In genomic region chr9:21160178-21160577, GRCh38 we compare ENCODE assay signal across 8 cellular contexts. TPM values are rescaled to one million over a fixed set of nuclear protein-coding genes. Genes with fewer than 3 reads are reported as not detected.
DNase-seq lines count a peak whose midpoint lies in the region; ATAC-seq and TF ChIP-seq lines count a peak whose summit lies in the region.

No MANE protein-coding gene starts in this region.

- H3K4me3 Mint-ChIP-seq in Calu3 (ENCODE audit: low read depth, unreplicated experiment), result no peak overlapping the region

- H3K4ac ChIP-seq in mesenchymal stem cell (ENCODE audit: low read depth in 1 of 2, low read length in 2 of 2), result no peak overlapping the region

- H2BK5ac ChIP-seq in mesenchymal stem cell (ENCODE audit: low read depth, low read length, poor library complexity, severe bottlenecking), result no peak overlapping the region

- H3K14ac ChIP-seq in mesenchymal stem cell (ENCODE audit: low read length in 2 of 2), result no peak overlapping the region

- H3K4me1 ChIP-seq in mesenchymal stem cell (ENCODE audit: control insufficient read depth, insufficient read depth, low read depth, low read length) (no peaks in the 10 kb centered on the region), testis (no peaks in the 10 kb centered on the region)

- intact Hi-C loops in Calu3 (cut with micrococcal nuclease; ENCODE audit: unreplicated experiment), result no loop called here
- intact Hi-C loops in testis (cut with DNase I; ENCODE audit: low total_unique reads), result no loop called here

- no peaks in the 10 kb centered on the region for H3K36me3 ChIP-seq in mesenchymal stem cell (ENCODE audit: control insufficient read depth in 1 of 2, insufficient read depth in 2 of 2, low read depth in 1 of 2, low read length in 2 of 2)
- H3K36me3 ChIP-seq in testis (ENCODE audit: low read depth, missing control alignments), result no peaks in the 10 kb centered on the region

- H3K36me3 Mint-ChIP-seq in Calu3 (ENCODE audit: insufficient read depth, unreplicated experiment), result no peaks in the 10 kb centered on the region

- no peaks in the 10 kb centered on the region for H3K79me1 ChIP-seq in mesenchymal stem cell (replicated peaks; ENCODE audit: low read length, poor library complexity, severe bottlenecking)

- H3K4me2 ChIP-seq in mesenchymal stem cell (ENCODE audit: low read length, poor library complexity, severe bottlenecking), result no peak overlapping the region

- H3K9ac ChIP-seq in mesenchymal stem cell (ENCODE audit: low read length), result no peak overlapping the region

- no peaks in the 10 kb centered on the region for H3K9me3 Mint-ChIP-seq in Calu3 (ENCODE audit: low read depth, unreplicated experiment)

- BruUV-seq in Calu3 (replicated peaks; lab: Mats Ljungman, UMichigan), result no TSS peak

- H3K18ac ChIP-seq in mesenchymal stem cell (ENCODE audit: low read depth in 1 of 2, low read length in 2 of 2), result no peak overlapping the region

- CTCF ChIA-PET in Calu3 (lab: Charles Lee), result no interaction called here

- no peak overlapping the region for H2BK15ac ChIP-seq in mesenchymal stem cell (ENCODE audit: low read depth, poor library complexity, severe bottlenecking)

- no peak overlapping the region for H4K91ac ChIP-seq in mesenchymal stem cell (ENCODE audit: low read length)

- no peak overlapping the region for H4K8ac ChIP-seq in mesenchymal stem cell (ENCODE audit: low read length)

- no peak overlapping the region for H2BK120ac ChIP-seq in mesenchymal stem cell (ENCODE audit: low read depth, low read length)

- no peak overlapping the region for H3K27ac Mint-ChIP-seq in Calu3 (ENCODE audit: unreplicated experiment)

- H3K27ac ChIP-seq in mesenchymal stem cell (ENCODE audit: low read length, poor library complexity, severe bottlenecking) (no peak overlapping the region), testis (no peak overlapping the region)

- TF ChIP-seq CTCF in Calu3 (IDR thresholded peaks at IDR 0.05; ENCODE audit: unreplicated experiment) (no peak), testis (IDR thresholded peaks at IDR 0.05) (no peak)

- DNase-seq in OCI-M1 (lab: John Stamatoyannopoulos, UW) (peak; percentile 55), mesenchymal stem cell (peak; percentile 44), NCI-H146 treated with DMSO at 0.1 percent for 48 hours (lab: John Stamatoyannopoulos, UW; ENCODE audit: unreplicated experiment) (no peak), Calu3 (no peak), testis (no peak)

- H3K27me3 ChIP-seq in mesenchymal stem cell (ENCODE audit: control insufficient read depth in 1 of 2, insufficient read depth in 1 of 2, low read length in 2 of 2) (no peaks in the 10 kb centered on the region), testis (no peaks in the 10 kb centered on the region)

- H3K27me3 Mint-ChIP-seq in Calu3 (ENCODE audit: unreplicated experiment), result no peaks in the 10 kb centered on the region

- H3K23ac ChIP-seq in mesenchymal stem cell (ENCODE audit: low read length in 2 of 2), result no peak overlapping the region

- no peak overlapping the region for H2AFZ ChIP-seq in mesenchymal stem cell (ENCODE audit: low read depth, low read length)

- WGBS in mesenchymal stem cell, result no CpG with 5 or more reads among the region's 1 CpG
- 33 to 73% methylated on average over 1 of the region's 1 CpG for WGBS in testis, 2 donors

- no peak overlapping the region for H2BK12ac ChIP-seq in mesenchymal stem cell (ENCODE audit: low read length in 2 of 2)

- no peak for TF ChIP-seq POLR2A in testis (IDR thresholded peaks at IDR 0.05)

- H3K9me3 ChIP-seq in mesenchymal stem cell (ENCODE audit: control insufficient read depth, low read length) (no peaks in the 10 kb centered on the region), testis (no peaks in the 10 kb centered on the region)

- no peaks in the 10 kb centered on the region for H3K4me1 Mint-ChIP-seq in Calu3 (ENCODE audit: low read depth, unreplicated experiment)

- H3K4me3 ChIP-seq in mesenchymal stem cell (ENCODE audit: insufficient read depth in 1 of 2, low read depth in 1 of 2, low read length in 2 of 2), result no peak overlapping the region
- no peak overlapping the region for H3K4me3 ChIP-seq in testis

- ATAC-seq in GM18861 (IDR thresholded peaks at IDR 0.05; ENCODE audit: unreplicated experiment), result peak; percentile 89
- ATAC-seq in HG02642 (IDR thresholded peaks at IDR 0.05; ENCODE audit: poor library complexity, unreplicated experiment), result peak; percentile 88
- ATAC-seq in HG02970 (IDR thresholded peaks at IDR 0.05; ENCODE audit: low FRiP score, unreplicated experiment), result no peak

- no peak overlapping the region for H2AK5ac ChIP-seq in mesenchymal stem cell (ENCODE audit: low read length, severe bottlenecking)

RNA-seq across cellular contexts. Expression of gene IFNA21, which starts 6.3 kb away (rescaled TPM):
- polyA plus RNA-seq in mesenchymal stem cell (2013, experiment 1 of 2), result not detected
- polyA plus RNA-seq in mesenchymal stem cell (2013, experiment 2 of 2), result not detected
- total RNA-seq in Calu3 (2022) (not detected in 2 replicates), testis (not detected)
- polyA plus RNA-seq in testis (ENCODE audit: insufficient read depth, low read depth, low replicate concordance), result not detected

RNA-seq across cellular contexts. Expression of gene IFNW1, which starts 18.5 kb away (rescaled TPM):
- not detected for polyA plus RNA-seq in mesenchymal stem cell (2013, experiment 1 of 2)
- not detected for polyA plus RNA-seq in mesenchymal stem cell (2013, experiment 2 of 2)
- total RNA-seq in Calu3 (2022) (not detected in 2 replicates), testis (not detected)
- not detected for polyA plus RNA-seq in testis (ENCODE audit: insufficient read depth, low read depth, low replicate concordance)

RNA-seq across cellular contexts. Expression of gene IFNA4, which starts 27.2 kb away (rescaled TPM):
- not detected for polyA plus RNA-seq in mesenchymal stem cell (2013, experiment 1 of 2)
- not detected for polyA plus RNA-seq in mesenchymal stem cell (2013, experiment 2 of 2)
- total RNA-seq in Calu3 (2022) (not detected in 2 replicates), testis (not detected)
- not detected for polyA plus RNA-seq in testis (ENCODE audit: insufficient read depth, low read depth, low replicate concordance)

RNA-seq across cellular contexts. Expression of gene IFNA7, which starts 41.8 kb away (rescaled TPM):
- polyA plus RNA-seq in mesenchymal stem cell (2013, experiment 1 of 2), result not detected
- polyA plus RNA-seq in mesenchymal stem cell (2013, experiment 2 of 2), result not detected
- not detected in 2 replicates for total RNA-seq in Calu3 (2022)
- not detected for total RNA-seq in testis
- not detected for polyA plus RNA-seq in testis (ENCODE audit: insufficient read depth, low read depth, low replicate concordance)

RNA-seq across cellular contexts. Expression of gene IFNA10, which starts 46.8 kb away (rescaled TPM):
- polyA plus RNA-seq in mesenchymal stem cell (2013, experiment 1 of 2), result not detected
- polyA plus RNA-seq in mesenchymal stem cell (2013, experiment 2 of 2), result not detected
- total RNA-seq in Calu3 (2022) (not detected in 2 replicates), testis (not detected)
- polyA plus RNA-seq in testis (ENCODE audit: insufficient read depth, low read depth, low replicate concordance), result not detected

Comparison
In these comparisons a context has a peak if more than half of its experiments do, and no peak if none do; other contexts are left out.
1. DNase-seq: peak in OCI-M1 (single experiment) and mesenchymal stem cell (single experiment); none in NCI-H146 treated with DMSO at 0.1 percent for 48 hours (single experiment), Calu3 (single experiment) and testis (single experiment).